8 cellular contexts compared by ENCODE assay signal in genomic region chr1:41361028-41361494, GRCh38. TPM values are rescaled to one million over a fixed set of nuclear protein-coding genes. Genes with fewer than 3 reads are reported as not detected.
DNase-seq lines count a peak whose midpoint lies in the region; ATAC-seq and TF ChIP-seq lines count a peak whose summit lies in the region.

Gene FOXO6, plus strand, starts transcription at chr1:41361434.

- POLR2A ChIA-PET in activated naive CD8-positive, alpha-beta T cell treated with anti-CD3 and anti-CD28 coated beads, Interleukin-2, amount 10 ng/mL, durations not matched to agents 7 days and 5 days (lab: Charles Lee), result interaction anchor here (2.4 kb wide), 1 partner anchor 10 kb away, joined by 7 read pairs; no protein-coding TSS in a partner anchor

- H3K36me3 Mint-ChIP-seq in activated naive CD8-positive, alpha-beta T cell treated with anti-CD3 and anti-CD28 coated beads, Interleukin-2, amount 10 ng/mL, durations not matched to agents 7 days and 5 days, result no peaks in the 10 kb centered on the region
- H3K36me3 Mint-ChIP-seq in osteocyte (ENCODE audit: unreplicated experiment), result no peaks in the 10 kb centered on the region

- peak within 1 kb of the TSS; percentile 72 for H3K4me3 ChIP-seq in thymus (ENCODE audit: low read length)

- TF ChIP-seq CTCF in osteocyte (IDR thresholded peaks at IDR 0.05), result peak; percentile 68

- no peaks in the 10 kb centered on the region for H3K9me3 ChIP-seq in thymus (ENCODE audit: control insufficient read depth)

- under 1% methylated on average over 56 of the region's 56 CpGs for WGBS in thymus

- intact Hi-C loops in Right ventricle myocardium inferior (cut with DNase I), result loop anchor here (2.0 to 5.0 kb wide), 2 partner anchors 34 to 56 kb away; no protein-coding TSS in a partner anchor

- H3K27ac Mint-ChIP-seq in activated naive CD8-positive, alpha-beta T cell treated with anti-CD3 and anti-CD28 coated beads, Interleukin-2, amount 10 ng/mL, durations not matched to agents 7 days and 5 days, result no peak within 1 kb of the TSS
- peak within 1 kb of the TSS; percentile 57 for H3K27ac Mint-ChIP-seq in osteocyte (ENCODE audit: unreplicated experiment)

- H3K27me3 ChIP-seq in thymus (ENCODE audit: control insufficient read depth, insufficient read depth), result no peaks in the 10 kb centered on the region

- peaks cover 2% of the 10 kb centered on the region for H3K4me1 Mint-ChIP-seq in activated naive CD8-positive, alpha-beta T cell treated with anti-CD3 and anti-CD28 coated beads, Interleukin-2, amount 10 ng/mL, durations not matched to agents 7 days and 5 days
- H3K4me1 Mint-ChIP-seq in osteocyte (ENCODE audit: unreplicated experiment), result peaks cover 33% of the 10 kb centered on the region

- DNase-seq in GM04503 (ENCODE audit: low read depth) (peak; percentile 74), NCI-H1092 (lab: John Stamatoyannopoulos, UW) (peak; percentile 98), SKM-1 treated with dmso at 0.1 percent for 144 hours (lab: John Stamatoyannopoulos, UW; ENCODE audit: unreplicated experiment) (peak; percentile 95), Right ventricle myocardium inferior (ENCODE audit: missing footprints) (peak; percentile 100), osteocyte (ENCODE audit: extremely low spot score, unreplicated experiment) (peak; percentile 99)
- DNase-seq in activated naive CD8-positive, alpha-beta T cell treated with anti-CD3 and anti-CD28 coated beads, Interleukin-2, amount 10 ng/mL, durations not matched to agents 7 days and 5 days, result peak; percentile 89

- H3K4me1 ChIP-seq in thymus (ENCODE audit: control insufficient read depth, insufficient read depth, low read length), result peaks cover 26% of the 10 kb centered on the region

- H3K9me3 Mint-ChIP-seq in activated naive CD8-positive, alpha-beta T cell treated with anti-CD3 and anti-CD28 coated beads, Interleukin-2, amount 10 ng/mL, durations not matched to agents 7 days and 5 days, result no peaks in the 10 kb centered on the region
- no peaks in the 10 kb centered on the region for H3K9me3 Mint-ChIP-seq in osteocyte (ENCODE audit: unreplicated experiment)

- H3K36me3 ChIP-seq in thymus (ENCODE audit: control insufficient read depth, insufficient read depth), result no peaks in the 10 kb centered on the region

- ATAC-seq in HG02623 (IDR thresholded peaks at IDR 0.05; ENCODE audit: unreplicated experiment) (peak; percentile 90), Right ventricle myocardium inferior (peak; percentile 94)
- ATAC-seq in activated naive CD8-positive, alpha-beta T cell treated with anti-CD3 and anti-CD28 coated beads, Interleukin-2, amount 10 ng/mL, durations not matched to agents 7 days and 5 days (ENCODE audit: low read depth), result peak; percentile 86

- H3K27ac ChIP-seq in thymus (ENCODE audit: low read depth), result no peak within 1 kb of the TSS

- peak within 1 kb of the TSS; percentile 52 for H3K4me3 Mint-ChIP-seq in activated naive CD8-positive, alpha-beta T cell treated with anti-CD3 and anti-CD28 coated beads, Interleukin-2, amount 10 ng/mL, durations not matched to agents 7 days and 5 days
- H3K4me3 Mint-ChIP-seq in osteocyte (ENCODE audit: unreplicated experiment), result peak within 1 kb of the TSS; percentile 63

- peaks cover 52% of the 10 kb centered on the region for H3K27me3 Mint-ChIP-seq in activated naive CD8-positive, alpha-beta T cell treated with anti-CD3 and anti-CD28 coated beads, Interleukin-2, amount 10 ng/mL, durations not matched to agents 7 days and 5 days
- peaks cover 2% of the 10 kb centered on the region for H3K27me3 Mint-ChIP-seq in osteocyte (ENCODE audit: unreplicated experiment)

RNA-seq across cellular contexts. Expression of gene FOXO6, which starts in this region (rescaled TPM):
- total RNA-seq in activated naive CD8-positive, alpha-beta T cell treated with anti-CD3 and anti-CD28 coated beads, Interleukin-2, amount 10 ng/mL, durations not matched to agents 7 days and 5 days, result not detected
- total RNA-seq in Right ventricle myocardium inferior, result 4.5 TPM
- 0.81 and 0.99 TPM in 2 replicates for total RNA-seq in osteocyte
- polyA plus RNA-seq in thymus, result 1.1 TPM

Comparison
In these comparisons a context has a peak if more than half of its experiments do, and no peak if none do; other contexts are left out.
1. Peak in DNase-seq and ATAC-seq in activated naive CD8-positive, alpha-beta T cell treated with anti-CD3 and anti-CD28 coated beads, Interleukin-2, amount 10 ng/mL, durations not matched to agents 7 days and 5 days; RNA of the gene not detected or under 1 TPM.
2. Peak in DNase-seq in osteocyte; RNA of the gene not detected or under 1 TPM.